In the genomic region with DNA sequence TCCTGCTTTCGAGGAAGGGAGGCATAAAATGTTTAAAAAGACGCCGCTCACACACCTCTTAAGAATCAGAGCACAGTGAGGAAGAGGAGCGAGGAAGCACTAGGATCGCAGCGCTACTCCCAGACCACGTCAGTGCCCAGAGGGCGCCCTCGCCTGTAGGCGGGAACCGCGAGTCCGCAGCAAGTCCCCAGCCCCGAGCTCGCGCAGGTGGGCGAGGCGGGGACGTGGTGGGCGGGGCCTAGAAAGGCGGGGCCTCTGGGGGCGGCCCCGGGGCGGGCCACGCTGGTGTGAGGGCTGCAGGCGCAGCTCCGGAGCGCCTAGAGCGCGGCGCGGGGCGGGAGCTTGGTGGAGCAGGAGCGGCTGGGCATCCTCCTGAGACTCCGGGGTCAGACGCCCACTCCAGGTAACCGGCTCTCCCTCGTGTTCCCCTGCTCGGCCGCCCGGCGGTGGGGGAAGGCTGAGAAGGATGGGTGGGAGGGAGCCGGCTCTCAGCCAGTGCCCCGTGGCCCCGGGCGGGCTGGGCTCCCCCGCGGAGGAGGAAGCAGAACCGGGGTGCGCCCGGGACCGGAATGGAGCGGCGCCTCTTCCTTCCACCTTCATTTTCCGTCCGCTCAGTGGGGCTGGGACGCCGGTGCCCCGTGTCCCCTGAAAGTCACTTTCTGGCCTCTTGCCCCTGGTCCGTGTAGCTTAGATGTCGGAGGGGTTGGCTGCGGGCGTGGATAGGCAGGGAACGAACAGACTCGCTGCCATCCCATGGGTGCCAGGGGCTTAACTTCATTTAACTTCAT, we compare ENCODE assay signal across 8 cellular contexts. TPM values are rescaled to one million over a fixed set of nuclear protein-coding genes. Genes with fewer than 3 reads are reported as not detected.
DNase-seq lines count a peak whose midpoint lies in the region; ATAC-seq lines count a peak whose summit lies in the region.

A gene (plus strand): TSS at position 280 of the 788 bp plus-strand sequence. CDS start 43,200 bp downstream, outside the sequence.

- peak within 1 kb of the TSS; percentile 82 for H3K4me3 ChIP-seq in endocrine pancreas (ENCODE audit: control insufficient read depth, insufficient read depth, low read length)
- H3K4me3 ChIP-seq in mesodermal cell (ENCODE audit: extremely low read depth, insufficient read depth, low read length, poor library complexity, severe bottlenecking) = peak within 1 kb of the TSS; percentile 65

- 1 to 3% methylated on average over 28 to 47 of the region's 65 CpGs for WGBS in mesodermal cell (ENCODE audit: insufficient coverage in 2 of 2), 2 experiments

- H3K36me3 ChIP-seq in endocrine pancreas (ENCODE audit: control insufficient read depth, insufficient read depth, low read length) (no peaks in the 10 kb centered on the region), mesodermal cell (ENCODE audit: control insufficient read depth, insufficient read depth, low read length) (no peaks in the 10 kb centered on the region)

- DNase-seq in COLO829 (ENCODE audit: low spot score) = peak; percentile 72
- peak; percentile 88 for DNase-seq in HPDE6-E6E7 (ENCODE audit: extremely low spot score)
- peak; percentile 87 for DNase-seq in NK-92 treated with Interleukin-12 subunit alpha and Interleukin-12 subunit beta, amount 100 ng/mL, for 24 hours (lab: John Stamatoyannopoulos, UW)
- peak; percentile 69 to 95 (median 93) for DNase-seq in activated CD8-positive, alpha-beta memory T cell treated with anti-CD3 and anti-CD28 coated beads for 48 hours (ENCODE audit: low read depth in 2 of 3, low spot score in 2 of 3)
- peak; percentile 72 to 84 for DNase-seq in stimulated activated CD8-positive, alpha-beta memory T cell treated with anti-CD3 and anti-CD28 coated beads, Interleukin-15, amount 100 ng/mL, for 4 hours (ENCODE audit: low read depth in 2 of 2)

- no peaks in the 10 kb centered on the region for H3K27me3 ChIP-seq in endocrine pancreas (ENCODE audit: control insufficient read depth, insufficient read depth, low read length)

- no peak within 1 kb of the TSS for H3K27ac ChIP-seq in mesodermal cell (ENCODE audit: low read depth, low read length, severe bottlenecking)

- no peaks in the 10 kb centered on the region for H3K9me3 ChIP-seq in endocrine pancreas (ENCODE audit: control insufficient read depth, low read length)
- no peaks in the 10 kb centered on the region for H3K9me3 ChIP-seq in mesodermal cell (ENCODE audit: control insufficient read depth, low read length)

- H3K4me1 ChIP-seq in endocrine pancreas (ENCODE audit: control insufficient read depth, insufficient read depth, low read length) (peaks cover 30% of the 10 kb centered on the region), mesodermal cell (ENCODE audit: control insufficient read depth, insufficient read depth, low read length, poor library complexity, severe bottlenecking) (peaks cover 14% of the 10 kb centered on the region)

- ATAC-seq in GM19468 (IDR thresholded peaks at IDR 0.05; ENCODE audit: extremely low read depth, unreplicated experiment) = peak; percentile 85

- H3K9ac ChIP-seq in endocrine pancreas (ENCODE audit: control insufficient read depth, insufficient read depth, low read length) = peak within 1 kb of the TSS; percentile 75

RNA-seq across cellular contexts. Expression of the gene that starts here (rescaled TPM):
- 5.3 TPM for polyA plus RNA-seq in mesodermal cell (2013, experiment 1 of 2)
- polyA plus RNA-seq in mesodermal cell (2013, experiment 2 of 2) = 3.1 TPM
